Comparison of ENCODE assay signal across 20 cellular contexts in genomic region chr12:108136697-108137096, GRCh38. TPM values are rescaled to one million over a fixed set of nuclear protein-coding genes. Genes with fewer than 3 reads are reported as not detected.
DNase-seq lines count a peak whose midpoint lies in the region; ATAC-seq and TF ChIP-seq lines count a peak whose summit lies in the region.
"Had no signal": no experiment of that assay in that cellular context is flagged by ENCODE, and none has a peak within 500 bp of the region (broad histone marks: within the 10 kb centered on the region; RNA-seq: fewer than 3 reads in every experiment).

No MANE protein-coding gene starts in this region.

- peak overlapping the region; percentile 64 for H2AFZ ChIP-seq in neural progenitor cell (replicated peaks)

- H3K27ac Mint-ChIP-seq in endodermal cell (peak overlapping the region; percentile 10), neural progenitor cell (no peak overlapping the region)
- H3K27ac Mint-ChIP-seq: B cell; CD4-positive, CD25-positive, alpha-beta regulatory T cell; CD8-positive, alpha-beta memory T cell had no signal

- H3K4me3 Mint-ChIP-seq in endodermal cell, result no peak overlapping the region
- H3K4me3 Mint-ChIP-seq in neural progenitor cell, result no peak overlapping the region
- H3K4me3 Mint-ChIP-seq: B cell; CD4-positive, CD25-positive, alpha-beta regulatory T cell; CD8-positive, alpha-beta memory T cell had no signal

- peak; percentile 86 for DNase-seq in ELF-1 (ENCODE audit: low read depth, low spot score)
- DNase-seq in endodermal cell, result peak; percentile 68
- no peak for DNase-seq in neural progenitor cell (ENCODE audit: low spot score)
- no peak for DNase-seq in HK-2 (ENCODE audit: unreplicated experiment)
- DNase-seq: CD4-positive, CD25-positive, alpha-beta regulatory T cell; CD8-positive, alpha-beta memory T cell; DMS 273 treated with DMSO at 0.1 percent for 48 hours; DMS79; EL; GF-D8; H7 had no signal

- H3K9ac ChIP-seq in HUES48 (ENCODE audit: low read depth, low read length) (no peak overlapping the region), endodermal cell (ENCODE audit: extremely low read depth, low read length, poor library complexity, severe bottlenecking) (no peak overlapping the region), neural progenitor cell (no peak overlapping the region)
- H3K9ac ChIP-seq: BLaER1 had no signal

- H4K20me1 ChIP-seq in neural progenitor cell (ENCODE audit: low read depth), result no peaks in the 10 kb centered on the region
- H4K20me1 ChIP-seq: BLaER1 had no signal

- no peaks in the 10 kb centered on the region for H3K79me2 ChIP-seq in neural progenitor cell (ENCODE audit: low read depth)

- no peak overlapping the region for H3K4me2 ChIP-seq in neural progenitor cell
- H3K4me2 ChIP-seq: BLaER1 had no signal

- WGBS in endodermal cell (ENCODE audit: insufficient coverage in 1 of 2, insufficient read length in 1 of 2), 2 experiments, result 80 to 100% methylated on average over 4 to 6 of the region's 6 CpGs

- H3K27me3 ChIP-seq in HUES48 (ENCODE audit: control insufficient read depth, insufficient read depth, low read length) (no peaks in the 10 kb centered on the region), endodermal cell (ENCODE audit: control insufficient read depth, insufficient read depth, low read length, poor library complexity, severe bottlenecking) (peaks cover 18% of the 10 kb centered on the region), neural progenitor cell (no peaks in the 10 kb centered on the region)

- H3K9me3 ChIP-seq in HUES48 (ENCODE audit: control insufficient read depth, insufficient read depth, low read length) (no peaks in the 10 kb centered on the region), endodermal cell (ENCODE audit: control insufficient read depth, low read length) (no peaks in the 10 kb centered on the region), neural progenitor cell (ENCODE audit: low read depth) (no peaks in the 10 kb centered on the region)
- H3K9me3 ChIP-seq: BLaER1 had no signal

- H3K27ac ChIP-seq in HUES48 (ENCODE audit: low read depth, low read length) (peak overlapping the region; percentile 14), endodermal cell (ENCODE audit: low read depth, low read length) (no peak overlapping the region), neural progenitor cell (peak overlapping the region; percentile 38)
- H3K27ac ChIP-seq: 22Rv1, BLaER1, C4-2B had no signal

- H3K9me3 Mint-ChIP-seq in endodermal cell (no peaks in the 10 kb centered on the region), neural progenitor cell (no peaks in the 10 kb centered on the region)

- peaks cover 14% of the 10 kb centered on the region; the same call in 1 of the 2 replicates for H3K4me1 ChIP-seq in HUES48 (ENCODE audit: control insufficient read depth, insufficient read depth, low read length)
- peaks cover 8% of the 10 kb centered on the region for H3K4me1 ChIP-seq in endodermal cell (ENCODE audit: control insufficient read depth, insufficient read depth, low read length)
- H3K4me1 ChIP-seq in neural progenitor cell, result peaks cover 38% of the 10 kb centered on the region
- H3K4me1 ChIP-seq: BLaER1 had no signal

- H3K4me1 Mint-ChIP-seq in endodermal cell, result peaks cover 19% of the 10 kb centered on the region
- H3K4me1 Mint-ChIP-seq in neural progenitor cell, result peaks cover 21% of the 10 kb centered on the region
- H3K4me1 Mint-ChIP-seq: CD4-positive, CD25-positive, alpha-beta regulatory T cell; CD8-positive, alpha-beta memory T cell had no signal

- H3K36me3 Mint-ChIP-seq in endodermal cell (ENCODE audit: low read depth) (no peaks in the 10 kb centered on the region), neural progenitor cell (peaks cover 1% of the 10 kb centered on the region)
- H3K36me3 Mint-ChIP-seq: CD4-positive, CD25-positive, alpha-beta regulatory T cell; CD8-positive, alpha-beta memory T cell had no signal

- H3K36me3 ChIP-seq in HUES48 (ENCODE audit: control insufficient read depth, insufficient read depth, low read length), result no peaks in the 10 kb centered on the region
- H3K36me3 ChIP-seq in endodermal cell (ENCODE audit: control insufficient read depth, insufficient read depth, low read length), result no peaks in the 10 kb centered on the region
- no peaks in the 10 kb centered on the region for H3K36me3 ChIP-seq in neural progenitor cell
- H3K36me3 ChIP-seq: BLaER1 had no signal

- ATAC-seq in HG02884 (IDR thresholded peaks at IDR 0.05; ENCODE audit: unreplicated experiment) (no peak), HG03521 (IDR thresholded peaks at IDR 0.05; ENCODE audit: unreplicated experiment) (no peak)
- ATAC-seq: HCT116 had no signal

- no peak overlapping the region for H3K4me3 ChIP-seq in HUES48 (ENCODE audit: low read depth, low read length)
- H3K4me3 ChIP-seq in endodermal cell (ENCODE audit: low read length), result no peak overlapping the region
- no peak overlapping the region for H3K4me3 ChIP-seq in neural progenitor cell
- H3K4me3 ChIP-seq: BLaER1 had no signal

- TF ChIP-seq CTCF in endodermal cell (conservative IDR thresholded peaks at IDR 0.05), result no peak
- TF ChIP-seq CTCF in neural progenitor cell (IDR thresholded peaks at IDR 0.05), result no peak

- peaks cover 16% of the 10 kb centered on the region for H3F3A ChIP-seq in neural progenitor cell (ENCODE audit: low read depth)

- H3K27me3 Mint-ChIP-seq in endodermal cell (ENCODE audit: insufficient read depth), result peaks cover 71% of the 10 kb centered on the region
- H3K27me3 Mint-ChIP-seq in neural progenitor cell (ENCODE audit: insufficient read depth, low read depth), result peaks cover 10% of the 10 kb centered on the region

RNA-seq across cellular contexts. Expression of gene WSCD2, which starts 7.6 kb away (rescaled TPM):
- total RNA-seq in endodermal cell, result 1 to 10 TPM in 1 of 2 donors, under 1 TPM in 1; 0.80 to 1.3 TPM
- polyA plus RNA-seq in endodermal cell (2013, experiment 1 of 2), result 4.0 TPM
- polyA plus RNA-seq in endodermal cell (2013, experiment 2 of 2), result 2.6 TPM
- total RNA-seq in neural progenitor cell (ENCODE audit: low replicate concordance), result 3.0 and 6.6 TPM in 2 replicates
- total RNA-seq: CD8-positive, alpha-beta memory T cell had no signal
- polyA plus RNA-seq: AG04450 had no signal

Comparison
In these comparisons a context has a peak if more than half of its experiments do, and no peak if none do; other contexts are left out.
1. DNase-seq: peak in ELF-1 (single experiment) and endodermal cell (single experiment); none in neural progenitor cell (single experiment) and HK-2 (single experiment).